1 cellular context compared by ENCODE assay signal in the genomic region with DNA sequence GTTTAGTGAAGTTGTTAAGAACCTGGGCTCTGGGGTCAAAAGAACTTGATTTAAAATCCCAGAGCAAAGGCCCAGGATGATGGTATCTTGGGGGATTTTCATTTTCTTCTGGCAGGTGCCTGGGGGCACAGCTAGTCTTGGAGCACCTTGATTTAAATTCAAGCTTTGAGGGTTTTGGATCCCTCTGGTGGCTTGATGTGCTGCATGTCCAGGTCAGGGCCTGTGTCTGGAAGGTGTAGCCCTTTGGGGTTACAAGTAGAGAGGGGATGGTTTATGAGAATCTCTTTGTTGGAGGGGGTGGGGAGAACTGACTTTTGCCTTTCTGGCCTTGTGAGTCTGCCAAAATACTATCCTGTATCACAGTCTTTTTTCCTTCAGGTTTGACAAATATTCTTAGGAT.
TF ChIP-seq lines count a peak whose summit lies in the region.

No MANE protein-coding gene starts in this region.

TF ChIP-seq in H1, 55 proteins besides CTCF, POLR2A, EP300 and RAD21 (continued from another document):
- no peak for TF ChIP-seq SAP30 (IDR thresholded peaks at IDR 0.05; ENCODE audit: insufficient read depth, insufficient replicate concordance, low read length)
- TF ChIP-seq BRCA1 (IDR thresholded peaks at IDR 0.05; ENCODE audit: low read depth, low read length), result no peak
- TF ChIP-seq KDM4A (IDR thresholded peaks at IDR 0.05; ENCODE audit: low read depth, low read length, severe bottlenecking), result no peak
- TF ChIP-seq GABPA (IDR thresholded peaks at IDR 0.05; ENCODE audit: borderline replicate concordance, insufficient read depth, low read length), result no peak
- no peak for TF ChIP-seq CHD2 (IDR thresholded peaks at IDR 0.05; ENCODE audit: low read length)
- no peak for TF ChIP-seq KDM1A (IDR thresholded peaks at IDR 0.05; ENCODE audit: borderline replicate concordance, low read length)
- no peak for TF ChIP-seq SIRT6 (IDR thresholded peaks at IDR 0.05; ENCODE audit: low read length)
- TF ChIP-seq ZNF274 (IDR thresholded peaks at IDR 0.05; ENCODE audit: borderline replicate concordance, extremely low read depth, low read length), result no peak
- TF ChIP-seq FOSL1 (IDR thresholded peaks at IDR 0.05; ENCODE audit: insufficient read depth, low read depth, low read length), result no peak
- TF ChIP-seq PHF8 (conservative IDR thresholded peaks at IDR 0.05; ENCODE audit: low read depth, low read length), result no peak
- no peak for TF ChIP-seq NANOG (IDR thresholded peaks at IDR 0.05; ENCODE audit: insufficient read depth, low read depth, low read length, poor library complexity, severe bottlenecking)
